8 cellular contexts compared by ENCODE assay signal in the genomic region with DNA sequence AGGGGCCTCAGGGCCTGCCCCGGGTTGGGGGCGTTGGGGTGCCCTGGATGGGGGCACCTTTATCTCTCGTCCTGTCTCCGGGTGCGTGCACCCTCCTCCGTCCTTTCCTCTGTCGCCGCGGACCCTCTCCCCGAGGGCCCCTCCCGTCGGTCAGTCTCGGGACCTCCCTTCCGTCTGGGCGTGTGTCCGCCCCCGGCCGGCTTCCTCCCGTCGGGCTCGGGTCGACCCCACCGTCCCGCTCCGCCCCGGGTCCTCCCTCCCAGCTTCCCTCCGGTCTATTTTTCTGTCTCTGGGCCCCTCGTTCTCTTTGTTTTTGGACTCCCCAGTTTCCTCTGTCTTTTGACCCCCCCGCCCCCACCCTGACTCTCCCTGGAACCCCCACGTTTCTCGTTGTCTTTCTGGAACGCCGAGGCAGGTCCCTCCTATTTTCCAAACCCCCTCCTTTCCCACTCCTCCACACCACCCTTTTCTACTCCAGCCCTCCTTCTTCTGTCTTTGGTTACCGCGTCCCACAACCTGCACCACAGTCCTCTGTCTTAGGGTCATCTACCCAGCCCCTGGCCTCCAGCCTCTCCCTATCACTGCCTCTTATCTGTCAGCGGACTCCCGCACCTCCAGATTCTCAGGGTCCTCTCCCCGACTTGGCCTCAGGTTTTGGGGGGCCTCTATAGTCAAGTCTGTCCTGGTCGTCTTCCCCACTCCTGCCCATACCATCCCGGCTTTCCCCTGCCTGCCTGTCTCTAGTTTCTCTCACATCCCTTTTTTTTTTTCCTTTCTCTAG. TPM values are rescaled to one million over a fixed set of nuclear protein-coding genes. Genes with fewer than 3 reads are reported as not detected.
DNase-seq lines count a peak whose midpoint lies in the region; ATAC-seq and TF ChIP-seq lines count a peak whose summit lies in the region.

No MANE protein-coding gene starts in this region.

- H3K4me3 Mint-ChIP-seq in activated T-helper 2 cell treated with anti-CD3 and anti-CD28 coated beads, Interferon-gamma antibody, Interleukin-2, Interleukin-4, amounts not matched to agents 10 μg/mL and 5 μg/mL and 100 μg/mL, durations not matched to agents 14 hours and 24 hours and 36 hours (ENCODE audit: low read depth) = peak overlapping the region; percentile 90

- peaks cover 55% of the 10 kb centered on the region for H3K4me1 Mint-ChIP-seq in activated T-helper 2 cell treated with anti-CD3 and anti-CD28 coated beads, Interferon-gamma antibody, Interleukin-2, Interleukin-4, amounts not matched to agents 10 μg/mL and 5 μg/mL and 100 μg/mL, durations not matched to agents 14 hours and 24 hours and 36 hours (ENCODE audit: low read depth)

- intact Hi-C loops in activated T-helper 2 cell treated with anti-CD3 and anti-CD28 coated beads, Interferon-gamma antibody, Interleukin-2, Interleukin-4, amounts not matched to agents 10 μg/mL and 5 μg/mL and 100 μg/mL, durations not matched to agents 14 hours and 24 hours and 36 hours (cut with micrococcal nuclease) = loop anchor here (2.0 to 10.0 kb wide), 4 partner anchors 83 to 1392 kb away; a partner anchor contains a TSS
- intact Hi-C loops in left ventricle myocardium inferior (cut with micrococcal nuclease) (no loop called here), sciatic nerve (cut with DNase I) (loop anchor here (10.0 kb wide), 1 partner anchor 135 kb away; no protein-coding TSS in a partner anchor)

- H3K4me1 ChIP-seq in left ventricle myocardium inferior = peaks cover 63% of the 10 kb centered on the region

- H3K9me3 Mint-ChIP-seq in activated T-helper 2 cell treated with anti-CD3 and anti-CD28 coated beads, Interferon-gamma antibody, Interleukin-2, Interleukin-4, amounts not matched to agents 10 μg/mL and 5 μg/mL and 100 μg/mL, durations not matched to agents 14 hours and 24 hours and 36 hours = no peaks in the 10 kb centered on the region

- peak overlapping the region; percentile 99 for H3K27ac ChIP-seq in left ventricle myocardium inferior (replicated peaks)

- no peaks in the 10 kb centered on the region for H3K27me3 ChIP-seq in left ventricle myocardium inferior (ENCODE audit: low read depth)

- peaks cover 19% of the 10 kb centered on the region for H3K36me3 ChIP-seq in left ventricle myocardium inferior

- H3K9me3 ChIP-seq in left ventricle myocardium inferior (replicated peaks) = no peaks in the 10 kb centered on the region

- TF ChIP-seq CTCF in left ventricle myocardium inferior (IDR thresholded peaks at IDR 0.05; ENCODE audit: borderline replicate concordance) = no peak

- ATAC-seq in HG02943 (IDR thresholded peaks at IDR 0.05; ENCODE audit: low read depth, unreplicated experiment) (peak; percentile 9), sciatic nerve (no peak), HG03175 (IDR thresholded peaks at IDR 0.05; ENCODE audit: unreplicated experiment) (no peak)

- peak; percentile 43 for DNase-seq in COLO668 (lab: John Stamatoyannopoulos, UW; ENCODE audit: unreplicated experiment)
- no peak for DNase-seq in activated T-helper 2 cell treated with anti-CD3 and anti-CD28 coated beads, Interferon-gamma antibody, Interleukin-2, Interleukin-4, amounts not matched to agents 10 μg/mL and 5 μg/mL and 100 μg/mL, durations not matched to agents 14 hours and 24 hours and 36 hours (ENCODE audit: low spot score)
- DNase-seq in left ventricle myocardium inferior = peak; percentile 70
- DNase-seq in sciatic nerve (ENCODE audit: low spot score) = peak; percentile 82
- DNase-seq in NCI-H2196 (lab: John Stamatoyannopoulos, UW; ENCODE audit: unreplicated experiment) = no peak
- no peak for DNase-seq in SHP77 treated with DMSO at 0.1 percent for 48 hours (lab: John Stamatoyannopoulos, UW)

- H3K27me3 Mint-ChIP-seq in activated T-helper 2 cell treated with anti-CD3 and anti-CD28 coated beads, Interferon-gamma antibody, Interleukin-2, Interleukin-4, amounts not matched to agents 10 μg/mL and 5 μg/mL and 100 μg/mL, durations not matched to agents 14 hours and 24 hours and 36 hours (ENCODE audit: low read depth) = no peaks in the 10 kb centered on the region

- H3K36me3 Mint-ChIP-seq in activated T-helper 2 cell treated with anti-CD3 and anti-CD28 coated beads, Interferon-gamma antibody, Interleukin-2, Interleukin-4, amounts not matched to agents 10 μg/mL and 5 μg/mL and 100 μg/mL, durations not matched to agents 14 hours and 24 hours and 36 hours (ENCODE audit: low read depth) = peaks cover 45% of the 10 kb centered on the region

- peak overlapping the region; percentile 97 for H3K4me3 ChIP-seq in left ventricle myocardium inferior

- H3K27ac Mint-ChIP-seq in activated T-helper 2 cell treated with anti-CD3 and anti-CD28 coated beads, Interferon-gamma antibody, Interleukin-2, Interleukin-4, amounts not matched to agents 10 μg/mL and 5 μg/mL and 100 μg/mL, durations not matched to agents 14 hours and 24 hours and 36 hours = peak overlapping the region; percentile 81

RNA-seq across cellular contexts. Expression of a gene that starts 0.8 kb away (rescaled TPM):
- 98.5 and 104 TPM in 2 replicates for total RNA-seq in activated T-helper 2 cell treated with anti-CD3 and anti-CD28 coated beads, Interferon-gamma antibody, Interleukin-2, Interleukin-4, amounts not matched to agents 10 μg/mL and 5 μg/mL and 100 μg/mL, durations not matched to agents 14 hours and 24 hours and 36 hours
- total RNA-seq in left ventricle myocardium inferior = 47.8 TPM
- 109 TPM for total RNA-seq in sciatic nerve

RNA-seq across cellular contexts. Expression of a gene that starts 21.7 kb away (rescaled TPM):
- 50.1 and 50.4 TPM in 2 replicates for total RNA-seq in activated T-helper 2 cell treated with anti-CD3 and anti-CD28 coated beads, Interferon-gamma antibody, Interleukin-2, Interleukin-4, amounts not matched to agents 10 μg/mL and 5 μg/mL and 100 μg/mL, durations not matched to agents 14 hours and 24 hours and 36 hours
- 13.5 TPM for total RNA-seq in left ventricle myocardium inferior
- total RNA-seq in sciatic nerve = 29.5 TPM

RNA-seq across cellular contexts. Expression of a gene that starts 24.4 kb away (rescaled TPM):
- 0.69 TPM in 1 of 2 replicates, not detected in the other for total RNA-seq in activated T-helper 2 cell treated with anti-CD3 and anti-CD28 coated beads, Interferon-gamma antibody, Interleukin-2, Interleukin-4, amounts not matched to agents 10 μg/mL and 5 μg/mL and 100 μg/mL, durations not matched to agents 14 hours and 24 hours and 36 hours
- total RNA-seq in left ventricle myocardium inferior (not detected), sciatic nerve (173 TPM)

RNA-seq across cellular contexts. Expression of a gene that starts 48.7 kb away (rescaled TPM):
- 257 and 267 TPM in 2 replicates for total RNA-seq in activated T-helper 2 cell treated with anti-CD3 and anti-CD28 coated beads, Interferon-gamma antibody, Interleukin-2, Interleukin-4, amounts not matched to agents 10 μg/mL and 5 μg/mL and 100 μg/mL, durations not matched to agents 14 hours and 24 hours and 36 hours
- 27.9 TPM for total RNA-seq in left ventricle myocardium inferior
- total RNA-seq in sciatic nerve = 58.3 TPM

RNA-seq across cellular contexts. Expression of a gene that starts 49.5 kb away (rescaled TPM):
- 13.2 and 14.2 TPM in 2 replicates for total RNA-seq in activated T-helper 2 cell treated with anti-CD3 and anti-CD28 coated beads, Interferon-gamma antibody, Interleukin-2, Interleukin-4, amounts not matched to agents 10 μg/mL and 5 μg/mL and 100 μg/mL, durations not matched to agents 14 hours and 24 hours and 36 hours
- total RNA-seq in left ventricle myocardium inferior (7.4 TPM), sciatic nerve (6.1 TPM)

Comparison
In these comparisons a context has a peak if more than half of its experiments do, and no peak if none do; other contexts are left out.
1. DNase-seq: peak in COLO668 (single experiment), left ventricle myocardium inferior (single experiment) and sciatic nerve (single experiment); none in activated T-helper 2 cell treated with anti-CD3 and anti-CD28 coated beads, Interferon-gamma antibody, Interleukin-2, Interleukin-4, amounts not matched to agents 10 μg/mL and 5 μg/mL and 100 μg/mL, durations not matched to agents 14 hours and 24 hours and 36 hours (single experiment), NCI-H2196 (single experiment) and SHP77 treated with DMSO at 0.1 percent for 48 hours (single experiment).
2. RNA of a gene that starts 24.4 kb away (total RNA-seq): 173 TPM in sciatic nerve (single experiment); not detected in left ventricle myocardium inferior (single experiment) and 0.69 TPM in activated T-helper 2 cell treated with anti-CD3 and anti-CD28 coated beads, Interferon-gamma antibody, Interleukin-2, Interleukin-4, amounts not matched to agents 10 μg/mL and 5 μg/mL and 100 μg/mL, durations not matched to agents 14 hours and 24 hours and 36 hours; every median in the first group is over 100 times any median in the second.